In genomic region chr1:208654241-208654640, GRCh38 we compare ENCODE assay signal across 10 cellular contexts.
A peak's percentile ranks its signal among the peaks of the same experiment; 100 is the strongest.
DNase-seq lines count a peak whose midpoint lies in the region; ATAC-seq and TF ChIP-seq lines count a peak whose summit lies in the region.
"Had no signal": no experiment of that assay in that cellular context is flagged by ENCODE, and none has a peak within 500 bp of the region (broad histone marks: within the 10 kb centered on the region; RNA-seq: fewer than 3 reads in every experiment).

No MANE protein-coding gene starts in this region.

- H3K36me3 ChIP-seq in HEK293 (ENCODE audit: control insufficient read depth in 2 of 2, insufficient read depth in 1 of 2, low read length in 2 of 2) (no peaks in the 10 kb centered on the region), upper lobe of left lung (no peaks in the 10 kb centered on the region)
- H3K36me3 ChIP-seq: suprapubic skin had no signal

- POLR2A ChIA-PET in HEK293 (lab: Yijun Ruan, JAX): no interaction called here
- POLR2A ChIA-PET in RWPE1 (lab: Yijun Ruan, JAX; ENCODE audit: low non-redundant PET): no interaction called here

- H3K4me1 ChIP-seq in HEK293 (ENCODE audit: control insufficient read depth, insufficient read depth, low read length): no peaks in the 10 kb centered on the region
- no peaks in the 10 kb centered on the region for H3K4me1 ChIP-seq in upper lobe of left lung

- TF ChIP-seq CTCF in HEK293 (tag by site-specific recombination; IDR thresholded peaks at IDR 0.05): peak; percentile 38; the same call in 1 of the 2 replicates
- peak; percentile 26; the same call in 1 of the 2 replicates for TF ChIP-seq CTCF in RWPE1 (conservative IDR thresholded peaks at IDR 0.05; ENCODE audit: low read depth)
- TF ChIP-seq CTCF in upper lobe of left lung (IDR thresholded peaks at IDR 0.05): peak in 3 of 6 experiments; percentile 17 to 33 (median 27)

- H3K27me3 ChIP-seq in upper lobe of left lung: no peaks in the 10 kb centered on the region

- H3K4me3 ChIP-seq in HEK293 (ENCODE audit: low read depth, low read length) (no peak overlapping the region), upper lobe of left lung (no peak overlapping the region)
- H3K4me3 ChIP-seq: lung, suprapubic skin had no signal

- 48 to 65% methylated on average over 3 of the region's 3 CpGs for WGBS in upper lobe of left lung, 2 donors

- no peak for TF ChIP-seq POLR2A in upper lobe of left lung (IDR thresholded peaks at IDR 0.05)

- CTCF ChIA-PET in HEK293 (lab: Yijun Ruan, JAX): interaction anchor here (0.6 to 1.5 kb wide), 6 partner anchors 12 to 641 kb away, joined by 3 to 8 read pairs (median 3); no protein-coding TSS in a partner anchor
- CTCF ChIA-PET in RWPE1 (lab: Yijun Ruan, JAX): interaction anchor here (0.7 kb wide), 2 partner anchors 158 to 396 kb away, joined by 3 to 4 read pairs; no protein-coding TSS in a partner anchor

- ATAC-seq in upper lobe of left lung (ENCODE audit: low FRiP score in 2 of 2) (no peak), GM19395 (IDR thresholded peaks at IDR 0.05; ENCODE audit: unreplicated experiment) (no peak)

- H3K9me3 ChIP-seq in HEK293 (ENCODE audit: control insufficient read depth, insufficient read depth, low read depth, low read length) (no peaks in the 10 kb centered on the region), upper lobe of left lung (no peaks in the 10 kb centered on the region)
- H3K9me3 ChIP-seq: suprapubic skin had no signal

- DNase-seq in COR-L47 (lab: John Stamatoyannopoulos, UW) (peak; percentile 15), RWPE1 (ENCODE audit: low spot score) (peak; percentile 8), iPS-NIHi11 (ENCODE audit: low spot score) (peak; percentile 16), upper lobe of left lung (no peak), NK-92 (lab: John Stamatoyannopoulos, UW; ENCODE audit: unreplicated experiment) (no peak), globus pallidus (ENCODE audit: low spot score) (no peak)

- no peak for TF ChIP-seq EP300 in upper lobe of left lung (IDR thresholded peaks at IDR 0.05)

- no peak overlapping the region for H3K27ac ChIP-seq in HEK293 (ENCODE audit: extremely low read depth, low read depth, low read length)
- no peak overlapping the region for H3K27ac ChIP-seq in RWPE1
- H3K27ac ChIP-seq in upper lobe of left lung: no peak overlapping the region
- H3K27ac ChIP-seq: suprapubic skin had no signal

TF ChIP-seq in HEK293, 187 proteins besides CTCF, POLR2A, EP300 and RAD21:
- no peak for TF ChIP-seq ZNF561 (tag by site-specific recombination; IDR thresholded peaks at IDR 0.05; ENCODE audit: borderline replicate concordance)
- no peak for TF ChIP-seq ZNF629 (tag by site-specific recombination; IDR thresholded peaks at IDR 0.05)
- TF ChIP-seq SCRT2 (tag by site-specific recombination; IDR thresholded peaks at IDR 0.05): peak; percentile 42; the same call in 1 of the 2 replicates
- TF ChIP-seq SCRT1 (tag by site-specific recombination; IDR thresholded peaks at IDR 0.05; ENCODE audit: borderline replicate concordance): peak; percentile 14; the same call in 1 of the 2 replicates
- peak; percentile 35 for TF ChIP-seq ZNF654 (tag by site-specific recombination; IDR thresholded peaks at IDR 0.05; ENCODE audit: low read depth)
- TF ChIP-seq ZNF660 (tag by site-specific recombination; IDR thresholded peaks at IDR 0.05): 0 out of 2 replicates have a peak, but pooled peaks have one; percentile 16
- TF ChIP-seq ZSCAN30 (tag by site-specific recombination; IDR thresholded peaks at IDR 0.05): 0 out of 2 replicates have a peak, but pooled peaks have one; percentile 24

Comparison
In these comparisons a context has a peak if more than half of its experiments do, and no peak if none do; other contexts are left out.
1. DNase-seq: peak in COR-L47 (single experiment), RWPE1 (single experiment) and iPS-NIHi11 (single experiment); none in upper lobe of left lung (0 of 2), NK-92 (single experiment) and globus pallidus (single experiment).